Comparison of ENCODE assay signal across 1 cellular context in genomic region chr1:24586119-24586518, GRCh38.
TF ChIP-seq lines count a peak whose summit lies in the region.

No MANE protein-coding gene starts in this region.

TF ChIP-seq in HepG2, 621 proteins besides CTCF, POLR2A, EP300 and RAD21 (continued from another document and continues in another):
- TF ChIP-seq ZNF18 (CRISPR knock-in tag; IDR thresholded peaks at IDR 0.05; ENCODE audit: insufficient replicate concordance) = no peak
- no peak for TF ChIP-seq CCDC6 (CRISPR knock-in tag; IDR thresholded peaks at IDR 0.05)
- TF ChIP-seq FIP1L1 (IDR thresholded peaks at IDR 0.05; ENCODE audit: borderline replicate concordance, insufficient read depth, low read depth, low read length) = no peak
- no peak for TF ChIP-seq PHB2 (IDR thresholded peaks at IDR 0.05; ENCODE audit: partially characterized antibody)
- TF ChIP-seq FOXP4 (CRISPR knock-in tag; IDR thresholded peaks at IDR 0.05) = no peak
- no peak for TF ChIP-seq ZNF143 (CRISPR knock-in tag; IDR thresholded peaks at IDR 0.05)
- TF ChIP-seq NKX3-1 (CRISPR knock-in tag; IDR thresholded peaks at IDR 0.05) = no peak
- no peak for TF ChIP-seq ZBTB4 (CRISPR knock-in tag; IDR thresholded peaks at IDR 0.05; ENCODE audit: borderline replicate concordance)
- no peak for TF ChIP-seq ZC3H13 (CRISPR knock-in tag; IDR thresholded peaks at IDR 0.05)
- no peak for TF ChIP-seq ZNF160 (CRISPR knock-in tag; IDR thresholded peaks at IDR 0.05)
- TF ChIP-seq ZMAT3 (CRISPR knock-in tag; conservative IDR thresholded peaks at IDR 0.05) = no peak
- TF ChIP-seq ZNF256 (CRISPR knock-in tag; conservative IDR thresholded peaks at IDR 0.05) = no peak
- no peak for TF ChIP-seq FOXJ3 (CRISPR knock-in tag; IDR thresholded peaks at IDR 0.05; ENCODE audit: borderline replicate concordance)
- TF ChIP-seq ZFP41 (CRISPR knock-in tag; IDR thresholded peaks at IDR 0.05; ENCODE audit: borderline replicate concordance) = no peak
- no peak for TF ChIP-seq WIZ (CRISPR knock-in tag; IDR thresholded peaks at IDR 0.05)
- TF ChIP-seq POLR2AphosphoS5 (IDR thresholded peaks at IDR 0.05; ENCODE audit: low read depth, low read length) = no peak
- no peak for TF ChIP-seq ATF5 (CRISPR knock-in tag; IDR thresholded peaks at IDR 0.05; ENCODE audit: low read depth)
- no peak for TF ChIP-seq HES4 (CRISPR knock-in tag; IDR thresholded peaks at IDR 0.05; ENCODE audit: borderline replicate concordance)
- TF ChIP-seq ARID2 (CRISPR knock-in tag; IDR thresholded peaks at IDR 0.05; ENCODE audit: borderline replicate concordance) = no peak
- TF ChIP-seq SALL1 (CRISPR knock-in tag; IDR thresholded peaks at IDR 0.05) = peak; percentile 76
- no peak for TF ChIP-seq ZNF678 (CRISPR knock-in tag; IDR thresholded peaks at IDR 0.05)
- no peak for TF ChIP-seq NR2F2 (IDR thresholded peaks at IDR 0.05; ENCODE audit: borderline replicate concordance, low read depth)
- no peak for TF ChIP-seq RBM39 (IDR thresholded peaks at IDR 0.05; ENCODE audit: low read depth, low read length, poor library complexity, severe bottlenecking)
- no peak for TF ChIP-seq ETV6 (CRISPR knock-in tag; conservative IDR thresholded peaks at IDR 0.05)
- TF ChIP-seq ZNF562 (CRISPR knock-in tag; IDR thresholded peaks at IDR 0.05; ENCODE audit: borderline replicate concordance) = no peak
- TF ChIP-seq GFI1 (CRISPR knock-in tag; IDR thresholded peaks at IDR 0.05; ENCODE audit: borderline replicate concordance) = no peak
- no peak for TF ChIP-seq JUND (CRISPR knock-in tag; IDR thresholded peaks at IDR 0.05)
- TF ChIP-seq ZNF124 (CRISPR knock-in tag; IDR thresholded peaks at IDR 0.05) = no peak
- no peak for TF ChIP-seq GMEB1 (CRISPR knock-in tag; IDR thresholded peaks at IDR 0.05; ENCODE audit: borderline replicate concordance)
- TF ChIP-seq GABPB1 (CRISPR knock-in tag; IDR thresholded peaks at IDR 0.05) = peak; percentile 20; the same call in 1 of the 2 replicates
- TF ChIP-seq ZEB1 (IDR thresholded peaks at IDR 0.05; ENCODE audit: insufficient replicate concordance, low read depth) = no peak
- no peak for TF ChIP-seq ZNF674 (CRISPR knock-in tag; IDR thresholded peaks at IDR 0.05; ENCODE audit: low read depth)
- no peak for TF ChIP-seq ZNF318 (CRISPR knock-in tag; IDR thresholded peaks at IDR 0.05)
- 0 out of 2 replicates have a peak, but pooled peaks have one; percentile 3 for TF ChIP-seq MAFF (IDR thresholded peaks at IDR 0.05; ENCODE audit: low read depth, low read length)
- no peak for TF ChIP-seq ZNF484 (CRISPR knock-in tag; IDR thresholded peaks at IDR 0.05; ENCODE audit: borderline replicate concordance, low read depth)
- TF ChIP-seq PLRG1 (conservative IDR thresholded peaks at IDR 0.05) = no peak
- no peak for TF ChIP-seq REST (IDR thresholded peaks at IDR 0.05; ENCODE audit: borderline replicate concordance in 1 of 2, low read depth in 1 of 2, low read length in 2 of 2)
